8 cellular contexts compared by ENCODE assay signal in the genomic region with DNA sequence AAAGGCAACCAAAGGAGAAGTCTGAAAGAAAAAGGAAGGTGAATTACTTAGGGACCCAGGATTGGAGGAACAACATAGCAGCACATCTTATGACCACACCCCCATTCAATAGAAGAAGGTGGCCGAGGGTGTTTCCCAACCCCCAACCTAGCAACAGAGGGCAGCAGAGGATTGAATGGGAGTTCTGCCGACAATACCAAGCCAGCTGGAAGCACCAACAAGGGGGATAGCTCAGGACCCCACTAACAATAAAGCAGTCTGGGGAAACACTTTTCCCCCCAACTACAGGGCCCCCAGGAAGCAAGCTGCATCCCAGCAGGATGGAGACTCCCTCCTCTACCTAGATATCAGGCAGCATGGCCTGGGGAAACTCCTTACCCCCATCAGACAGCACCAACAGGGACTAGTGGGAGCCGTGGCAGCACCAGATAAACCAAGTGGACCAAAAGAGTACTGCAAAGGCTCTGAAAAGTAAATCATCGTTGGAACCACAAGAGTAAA.
A peak's percentile ranks its signal among the peaks of the same experiment; 100 is the strongest.
DNase-seq lines count a peak whose midpoint lies in the region; ATAC-seq and TF ChIP-seq lines count a peak whose summit lies in the region.

No MANE protein-coding gene starts in this region.

- POLR2A ChIA-PET in activated B cell treated with CpG ODN at 0.5 μM for 24 hours (lab: Charles Lee): interaction anchor here (0.9 kb wide), 1 partner anchor 57 kb away, joined by 4 read pairs; no protein-coding TSS in a partner anchor
- POLR2A ChIA-PET in activated CD4-positive, alpha-beta memory T cell treated with anti-CD3 and anti-CD28 coated beads, Interleukin-2, amount 10 ng/mL, durations not matched to agents 7 days and 5 days (lab: Charles Lee): no interaction called here

- peak; percentile 59 for ATAC-seq in activated B cell treated with CpG ODN at 0.5 μM for 24 hours (ENCODE audit: low read depth)

- H3K4me3 Mint-ChIP-seq in HFFc6 (peak overlapping the region; percentile 36; the same call in 1 of the 2 replicates), activated B cell treated with CpG ODN at 0.5 μM for 24 hours (peak overlapping the region; percentile 56)
- no peak overlapping the region for H3K4me3 Mint-ChIP-seq in activated CD4-positive, alpha-beta memory T cell treated with anti-CD3 and anti-CD28 coated beads, Interleukin-2, amount 10 ng/mL, durations not matched to agents 7 days and 5 days

- H3K4me1 Mint-ChIP-seq in HFFc6 (ENCODE audit: low read depth) (peaks cover 49% of the 10 kb centered on the region), activated B cell treated with CpG ODN at 0.5 μM for 24 hours (peaks cover 60% of the 10 kb centered on the region)
- no peaks in the 10 kb centered on the region for H3K4me1 Mint-ChIP-seq in activated CD4-positive, alpha-beta memory T cell treated with anti-CD3 and anti-CD28 coated beads, Interleukin-2, amount 10 ng/mL, durations not matched to agents 7 days and 5 days

- peak overlapping the region; percentile 96 for H3K27ac Mint-ChIP-seq in HFFc6
- H3K27ac Mint-ChIP-seq in activated B cell treated with CpG ODN at 0.5 μM for 24 hours: peak overlapping the region; percentile 84
- no peak overlapping the region for H3K27ac Mint-ChIP-seq in activated CD4-positive, alpha-beta memory T cell treated with anti-CD3 and anti-CD28 coated beads, Interleukin-2, amount 10 ng/mL, durations not matched to agents 7 days and 5 days

- H3K36me3 Mint-ChIP-seq in HFFc6 (ENCODE audit: low read depth) (peaks cover 11% of the 10 kb centered on the region), activated B cell treated with CpG ODN at 0.5 μM for 24 hours (ENCODE audit: low read depth) (no peaks in the 10 kb centered on the region)
- H3K36me3 Mint-ChIP-seq in activated CD4-positive, alpha-beta memory T cell treated with anti-CD3 and anti-CD28 coated beads, Interleukin-2, amount 10 ng/mL, durations not matched to agents 7 days and 5 days (ENCODE audit: low read depth): no peaks in the 10 kb centered on the region

- TF ChIP-seq CTCF in HFFc6 (IDR thresholded peaks at IDR 0.05): peak; percentile 61
- no peak for TF ChIP-seq CTCF in activated B cell treated with CpG ODN at 0.5 μM for 24 hours (IDR thresholded peaks at IDR 0.05)
- TF ChIP-seq CTCF in hepatocyte (IDR thresholded peaks at IDR 0.05; ENCODE audit: poor library complexity): peak; percentile 15

- peaks cover 3% of the 10 kb centered on the region for H3K79me2 ChIP-seq in hepatocyte

- H3K27me3 Mint-ChIP-seq in HFFc6 (ENCODE audit: insufficient read depth) (no peaks in the 10 kb centered on the region), activated B cell treated with CpG ODN at 0.5 μM for 24 hours (no peaks in the 10 kb centered on the region)
- no peaks in the 10 kb centered on the region for H3K27me3 Mint-ChIP-seq in activated CD4-positive, alpha-beta memory T cell treated with anti-CD3 and anti-CD28 coated beads, Interleukin-2, amount 10 ng/mL, durations not matched to agents 7 days and 5 days

- peak overlapping the region; percentile 91 for H3K9ac ChIP-seq in skeletal muscle satellite cell (ENCODE audit: low read depth, low read length)

- H3K4me3 ChIP-seq in hepatocyte (no peak overlapping the region), skeletal muscle satellite cell (ENCODE audit: low read length) (peak overlapping the region; percentile 42)

- H3K4me1 ChIP-seq in hepatocyte (ENCODE audit: insufficient read depth): peaks cover 33% of the 10 kb centered on the region
- H3K4me1 ChIP-seq in skeletal muscle satellite cell (ENCODE audit: control insufficient read depth, insufficient read depth, low read length): peaks cover 76% of the 10 kb centered on the region

- H3K4me2 ChIP-seq in hepatocyte: no peak overlapping the region
- peak overlapping the region; percentile 70 for H3K4me2 ChIP-seq in skeletal muscle satellite cell (ENCODE audit: low read length)

- H3K9me3 ChIP-seq in hepatocyte (ENCODE audit: low read depth): no peaks in the 10 kb centered on the region
- H3K9me3 ChIP-seq in skeletal muscle satellite cell (replicated peaks; ENCODE audit: low read length): no peaks in the 10 kb centered on the region

- no peaks in the 10 kb centered on the region for H3K9me2 ChIP-seq in hepatocyte (replicated peaks; ENCODE audit: insufficient read depth)

- CTCF ChIA-PET in activated B cell treated with CpG ODN at 0.5 μM for 24 hours (lab: Charles Lee): interaction anchor here (0.9 to 2.7 kb wide), 4 partner anchors 66 to 90 kb away, joined by 4 to 28 read pairs (median 5); a partner anchor contains a TSS
- CTCF ChIA-PET in activated CD4-positive, alpha-beta memory T cell treated with anti-CD3 and anti-CD28 coated beads, Interleukin-2, amount 10 ng/mL, durations not matched to agents 7 days and 5 days (lab: Charles Lee): no interaction called here

- WGBS in hepatocyte (ENCODE audit: low lambda C conversion rate, missing lambda C conversion rate): 38% methylated on average over 4 of the region's 4 CpGs

- intact Hi-C loops in activated B cell treated with CpG ODN at 0.5 μM for 24 hours (cut with micrococcal nuclease): loop anchor here (1.0 to 5.0 kb wide), 5 partner anchors 17 to 113 kb away; a partner anchor contains a TSS

- H3K27me3 ChIP-seq in hepatocyte (no peaks in the 10 kb centered on the region), skeletal muscle satellite cell (ENCODE audit: control insufficient read depth, insufficient read depth, low read length) (no peaks in the 10 kb centered on the region)

- H4K20me1 ChIP-seq in hepatocyte (ENCODE audit: insufficient read depth, poor library complexity, severe bottlenecking): no peaks in the 10 kb centered on the region

- no peaks in the 10 kb centered on the region for H3K36me3 ChIP-seq in hepatocyte (replicated peaks; ENCODE audit: insufficient read depth, low read depth)
- H3K36me3 ChIP-seq in skeletal muscle satellite cell (ENCODE audit: insufficient read depth, low read length): peaks cover 19% of the 10 kb centered on the region

- DNase-seq in 8988T (peak; percentile 31), HFFc6 (no peak), activated B cell treated with CpG ODN at 0.5 μM for 24 hours (no peak), hepatocyte (ENCODE audit: low spot score) (peak; percentile 20), RPMI8226 (no peak)
- DNase-seq in activated CD4-positive, alpha-beta memory T cell treated with anti-CD3 and anti-CD28 coated beads, Interleukin-2, amount 10 ng/mL, durations not matched to agents 7 days and 5 days: no peak
- no peak for DNase-seq in activated CD4-positive, CD25-positive, alpha-beta regulatory T cell treated with anti-CD3 and anti-CD28 coated beads, Interleukin-2, amount 50 U/mL, for 72 hours

- no peak overlapping the region for H2AFZ ChIP-seq in hepatocyte

- no peaks in the 10 kb centered on the region for H3K9me3 Mint-ChIP-seq in HFFc6
- no peaks in the 10 kb centered on the region for H3K9me3 Mint-ChIP-seq in activated B cell treated with CpG ODN at 0.5 μM for 24 hours
- no peaks in the 10 kb centered on the region for H3K9me3 Mint-ChIP-seq in activated CD4-positive, alpha-beta memory T cell treated with anti-CD3 and anti-CD28 coated beads, Interleukin-2, amount 10 ng/mL, durations not matched to agents 7 days and 5 days

- H3K27ac ChIP-seq in hepatocyte: peak overlapping the region; percentile 77

Comparison
In these comparisons a context has a peak if more than half of its experiments do, and no peak if none do; other contexts are left out.
1. DNase-seq: peak in 8988T (single experiment) and hepatocyte (single experiment); none in HFFc6 (single experiment), activated B cell treated with CpG ODN at 0.5 μM for 24 hours (single experiment), activated CD4-positive, alpha-beta memory T cell treated with anti-CD3 and anti-CD28 coated beads, Interleukin-2, amount 10 ng/mL, durations not matched to agents 7 days and 5 days (single experiment), activated CD4-positive, CD25-positive, alpha-beta regulatory T cell treated with anti-CD3 and anti-CD28 coated beads, Interleukin-2, amount 50 U/mL, for 72 hours (single experiment) and RPMI8226 (single experiment).